Comparison of ENCODE assay signal across 9 cellular contexts in the genomic region with DNA sequence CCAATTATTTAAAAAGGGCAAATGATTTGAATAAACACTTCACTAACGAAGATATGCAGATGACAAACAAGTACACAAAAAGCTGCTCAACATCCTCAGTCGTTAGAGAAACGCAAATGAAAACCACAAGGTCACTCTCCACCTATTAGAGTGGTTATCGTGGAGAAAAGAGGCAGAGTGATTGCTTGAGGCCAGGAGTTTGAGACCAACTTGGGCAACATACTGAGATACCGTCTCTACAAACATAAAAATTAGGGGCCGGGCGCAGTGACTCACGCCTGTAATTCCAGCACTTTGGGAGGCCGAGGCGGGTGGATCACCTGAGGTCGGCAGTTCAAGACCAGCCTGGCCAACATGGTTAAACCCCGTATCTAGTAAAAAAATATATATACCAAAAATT. TPM values are rescaled to one million over a fixed set of nuclear protein-coding genes. Genes with fewer than 3 reads are reported as not detected.
"Had no signal": no experiment of that assay in that cellular context is flagged by ENCODE, and none has a peak within 500 bp of the region (broad histone marks: within the 10 kb centered on the region; RNA-seq: fewer than 3 reads in every experiment).

No MANE protein-coding gene starts in this region.

- H3K4me3 ChIP-seq: GM12878 had no signal

- DNase-seq: GDM1, GF-D8 had no signal

- ATAC-seq: GM12878 had no signal

- FAIRE-seq: G401.6, GM12878, GM12891, GM12892, GM18507, GM19239 had no signal

RNA-seq across cellular contexts. Expression of a gene that starts 39.4 kb away (rescaled TPM):
- total RNA-seq: G401, GM12878 had no signal
- polyA plus RNA-seq: GM12878 had no signal
